ENCODE assay signal across 8 cellular contexts in genomic region chr16:10876799-10877341, GRCh38. TPM values are rescaled to one million over a fixed set of nuclear protein-coding genes. Genes with fewer than 3 reads are reported as not detected.
A peak's percentile ranks its signal among the peaks of the same experiment; 100 is the strongest.
DNase-seq lines count a peak whose midpoint lies in the region; ATAC-seq, FAIRE-seq and TF ChIP-seq lines count a peak whose summit lies in the region.
"Had no signal": no experiment of that assay in that cellular context is flagged by ENCODE, and none has a peak within 500 bp of the region (broad histone marks: within the 10 kb centered on the region; RNA-seq: fewer than 3 reads in every experiment).

TSS of gene CIITA (plus strand) at chr16:10877202. CDS start at chr16:10877331, 129 bp downstream.

- H3K4me1 Mint-ChIP-seq in activated CD8-positive, alpha-beta T cell treated with anti-CD3 and anti-CD28 coated beads for 36 hours (ENCODE audit: low read depth), result peaks cover 64% of the 10 kb centered on the region

- WGBS in smooth muscle cell (ENCODE audit: low lambda C conversion rate), result 67% methylated on average over 9 of the region's 9 CpGs

- peak; percentile 77 for ATAC-seq in activated CD8-positive, alpha-beta T cell treated with anti-CD3 and anti-CD28 coated beads for 36 hours

- H3K27ac Mint-ChIP-seq in activated CD8-positive, alpha-beta T cell treated with anti-CD3 and anti-CD28 coated beads for 36 hours, result peak within 1 kb of the TSS; percentile 74

- no peak within 1 kb of the TSS for H2AFZ ChIP-seq in smooth muscle cell (ENCODE audit: low read depth)

- H3K27me3 ChIP-seq in MG63 (peaks cover 45% of the 10 kb centered on the region), rectal smooth muscle tissue (ENCODE audit: control insufficient read depth, insufficient read depth, low read length) (peaks cover 3% of the 10 kb centered on the region), smooth muscle cell (ENCODE audit: low read depth) (peaks cover 90% of the 10 kb centered on the region)

- no peak within 1 kb of the TSS for H3K4me2 ChIP-seq in smooth muscle cell

- H3K9me3 ChIP-seq in MG63 (no peaks in the 10 kb centered on the region), smooth muscle cell (replicated peaks; ENCODE audit: low read depth) (no peaks in the 10 kb centered on the region)

- CTCF ChIA-PET in activated CD8-positive, alpha-beta T cell treated with anti-CD3 and anti-CD28 coated beads for 36 hours (lab: Charles Lee), result interaction anchor here (2.0 to 3.7 kb wide), 2 partner anchors 39 to 42 kb away, joined by 5 to 27 read pairs; no protein-coding TSS in a partner anchor

- H3F3A ChIP-seq in smooth muscle cell (ENCODE audit: low read depth), result no peaks in the 10 kb centered on the region

- no peaks in the 10 kb centered on the region for H3K36me3 ChIP-seq in MG63
- no peaks in the 10 kb centered on the region for H3K36me3 ChIP-seq in rectal smooth muscle tissue (ENCODE audit: control insufficient read depth, insufficient read depth, low read length)
- no peaks in the 10 kb centered on the region for H3K36me3 ChIP-seq in smooth muscle cell (ENCODE audit: low read depth)

- no peaks in the 10 kb centered on the region for H4K20me1 ChIP-seq in smooth muscle cell (ENCODE audit: low read depth)

- H3K9me3 Mint-ChIP-seq in activated CD8-positive, alpha-beta T cell treated with anti-CD3 and anti-CD28 coated beads for 36 hours, result no peaks in the 10 kb centered on the region

- peaks cover 58% of the 10 kb centered on the region for H3K27me3 Mint-ChIP-seq in activated CD8-positive, alpha-beta T cell treated with anti-CD3 and anti-CD28 coated beads for 36 hours

- FAIRE-seq in GM18507 (lab: Jason Lieb, UNC), result peak; percentile 98
- FAIRE-seq: endothelial cell of umbilical vein had no signal

- peaks cover 3% of the 10 kb centered on the region for H3K4me1 ChIP-seq in rectal smooth muscle tissue (ENCODE audit: control insufficient read depth, insufficient read depth, low read length)
- H3K4me1 ChIP-seq in smooth muscle cell (ENCODE audit: low read depth), result no peaks in the 10 kb centered on the region

- DNase-seq in GM18507 (ENCODE audit: extremely low spot score, insufficient read length, low read depth) (peak; percentile 68), HCEC 1CT (peak; percentile 86), MG63 (peak; percentile 95), fibroblast of mammary gland (ENCODE audit: low read depth) (peak; percentile 80), smooth muscle cell (lab: John Stamatoyannopoulos, UW; ENCODE audit: unreplicated experiment) (no peak)
- DNase-seq in activated CD8-positive, alpha-beta T cell treated with anti-CD3 and anti-CD28 coated beads for 36 hours, result peak; percentile 88

- TF ChIP-seq CTCF in activated CD8-positive, alpha-beta T cell treated with anti-CD3 and anti-CD28 coated beads for 36 hours (IDR thresholded peaks at IDR 0.05), result no peak
- TF ChIP-seq CTCF in fibroblast of mammary gland (conservative IDR thresholded peaks at IDR 0.05; ENCODE audit: control insufficient read depth, insufficient read depth, low read depth, low read length) (no peak), smooth muscle cell (IDR thresholded peaks at IDR 0.05; ENCODE audit: borderline replicate concordance, insufficient read depth, poor library complexity, severe bottlenecking) (no peak)

- peak within 1 kb of the TSS; percentile 81 for H3K4me3 Mint-ChIP-seq in activated CD8-positive, alpha-beta T cell treated with anti-CD3 and anti-CD28 coated beads for 36 hours

- H3K9ac ChIP-seq in rectal smooth muscle tissue (ENCODE audit: low read length) (no peak within 1 kb of the TSS), smooth muscle cell (ENCODE audit: low read depth) (no peak within 1 kb of the TSS)

- no peak within 1 kb of the TSS for H3K4me3 ChIP-seq in MG63
- H3K4me3 ChIP-seq in fibroblast of mammary gland (ENCODE audit: control insufficient read depth, low read depth, low read length), result no peak within 1 kb of the TSS
- peak within 1 kb of the TSS; percentile 82 for H3K4me3 ChIP-seq in rectal smooth muscle tissue (ENCODE audit: low read length)
- H3K4me3 ChIP-seq in smooth muscle cell, result no peak within 1 kb of the TSS

- POLR2A ChIA-PET in activated CD8-positive, alpha-beta T cell treated with anti-CD3 and anti-CD28 coated beads for 36 hours (lab: Charles Lee), result interaction anchor here (1.0 to 1.3 kb wide), 2 partner anchors 26 to 133 kb away, joined by 3 to 4 read pairs; no protein-coding TSS in a partner anchor

- intact Hi-C loops in activated CD8-positive, alpha-beta T cell treated with anti-CD3 and anti-CD28 coated beads for 36 hours (cut with micrococcal nuclease), result no loop called here

- H3K27ac ChIP-seq in rectal smooth muscle tissue (ENCODE audit: low read depth, low read length), result no peak within 1 kb of the TSS
- H3K27ac ChIP-seq in smooth muscle cell (ENCODE audit: low read depth), result no peak within 1 kb of the TSS

- H3K79me2 ChIP-seq in smooth muscle cell (ENCODE audit: low read depth), result no peaks in the 10 kb centered on the region

- no peaks in the 10 kb centered on the region for H3K36me3 Mint-ChIP-seq in activated CD8-positive, alpha-beta T cell treated with anti-CD3 and anti-CD28 coated beads for 36 hours (ENCODE audit: low read depth)

RNA-seq across cellular contexts. Expression of gene CIITA, which starts in this region (rescaled TPM):
- not detected in 2 replicates for total RNA-seq in MG63 (2014; rRNA removed; shearing (Covaris generic); ENCODE audit: low replicate concordance)
- 1 to 10 TPM; 4.4 to 5.3 TPM for total RNA-seq in activated CD8-positive, alpha-beta T cell treated with anti-CD3 and anti-CD28 coated beads for 36 hours
- not detected in 2 replicates for total RNA-seq in smooth muscle cell
- polyA plus RNA-seq in smooth muscle cell, result 0.11 and 0.31 TPM in 2 replicates
- total RNA-seq: endothelial cell of umbilical vein had no signal
- polyA plus RNA-seq: endothelial cell of umbilical vein had no signal

Comparison
In these comparisons a context has a peak if more than half of its experiments do, and no peak if none do; other contexts are left out.
1. Peak in DNase-seq in MG63; RNA of the gene not detected or under 1 TPM.